24 cellular contexts compared by ENCODE assay signal in genomic region chr18:14908541-14908940, GRCh38.
DNase-seq lines count a peak whose midpoint lies in the region; ATAC-seq, FAIRE-seq and TF ChIP-seq lines count a peak whose summit lies in the region.
"Had no signal": no experiment of that assay in that cellular context is flagged by ENCODE, and none has a peak within 500 bp of the region (broad histone marks: within the 10 kb centered on the region; RNA-seq: fewer than 3 reads in every experiment).

No MANE protein-coding gene starts in this region.

- H3K9me3 Mint-ChIP-seq in stimulated activated effector memory CD8-positive, alpha-beta T cell treated with anti-CD3 and anti-CD28 coated beads, Interleukin-12 subunit alpha, Interleukin-12 subunit beta, amount 100 ng/mL, for 72 hours = no peaks in the 10 kb centered on the region
- H3K9me3 Mint-ChIP-seq: CD4-positive, alpha-beta T cell; CD8-positive, alpha-beta memory T cell had no signal

- TF ChIP-seq POLR2A in esophagus muscularis mucosa (IDR thresholded peaks at IDR 0.05; ENCODE audit: low read depth) (no peak), vagina (IDR thresholded peaks at IDR 0.05) (no peak)

- no peaks in the 10 kb centered on the region for H3K4me1 Mint-ChIP-seq in stimulated activated effector memory CD8-positive, alpha-beta T cell treated with anti-CD3 and anti-CD28 coated beads, Interleukin-12 subunit alpha, Interleukin-12 subunit beta, amount 100 ng/mL, for 72 hours
- H3K4me1 Mint-ChIP-seq: CD14-positive monocyte; CD8-positive, alpha-beta memory T cell; H9 had no signal

- H3K27ac ChIP-seq in esophagus muscularis mucosa (replicated peaks in 1 of 4) (no peak overlapping the region), vagina (no peak overlapping the region)
- H3K27ac ChIP-seq: 22Rv1; BLaER1 treated with 17β-estradiol and CSF1 and Interleukin-3, amounts not matched to agents 10 nM and 100 nM had no signal

- H3K36me3 ChIP-seq in esophagus muscularis mucosa (no peaks in the 10 kb centered on the region), vagina (no peaks in the 10 kb centered on the region)
- H3K36me3 ChIP-seq: BE2C; BLaER1 treated with 17β-estradiol and CSF1 and Interleukin-3, amounts not matched to agents 10 nM and 100 nM had no signal

- in situ Hi-C loops in GM13976 (cut with MboI; ENCODE audit: low sequenced_read_pairs, unreplicated experiment) = no loop called here

- WGBS in esophagus muscularis mucosa = 66% methylated on average over 4 of the region's 5 CpGs

- no peak for TF ChIP-seq CTCF in esophagus muscularis mucosa (IDR thresholded peaks at IDR 0.05)
- TF ChIP-seq CTCF in vagina (IDR thresholded peaks at IDR 0.05) = no peak
- TF ChIP-seq CTCF in GM13976 (IDR thresholded peaks at IDR 0.05; ENCODE audit: borderline replicate concordance, control extremely low read depth, extremely low read depth, insufficient read depth, missing control alignments) = no peak

- intact Hi-C loops in esophagus muscularis mucosa (cut with DNase I) (no loop called here), vagina (cut with DNase I) (no loop called here)

- no peak for TF ChIP-seq EP300 in esophagus muscularis mucosa (IDR thresholded peaks at IDR 0.05)

- H3K27ac Mint-ChIP-seq in stimulated activated effector memory CD8-positive, alpha-beta T cell treated with anti-CD3 and anti-CD28 coated beads, Interleukin-12 subunit alpha, Interleukin-12 subunit beta, amount 100 ng/mL, for 72 hours = no peak overlapping the region
- H3K27ac Mint-ChIP-seq: CD4-positive, alpha-beta T cell; CD8-positive, alpha-beta memory T cell; GM23338; H9; HFFc6 had no signal

- H3K4me3 ChIP-seq in esophagus muscularis mucosa = no peak overlapping the region
- no peak overlapping the region for H3K4me3 ChIP-seq in vagina
- H3K4me3 ChIP-seq: BLaER1 treated with 17β-estradiol and CSF1 and Interleukin-3, amounts not matched to agents 10 nM and 100 nM; GM23338 had no signal

- H3K27me3 ChIP-seq in esophagus muscularis mucosa (no peaks in the 10 kb centered on the region), vagina (no peaks in the 10 kb centered on the region)
- H3K27me3 ChIP-seq: BE2C; BLaER1 treated with 17β-estradiol and CSF1 and Interleukin-3, amounts not matched to agents 10 nM and 100 nM had no signal

- DNase-seq in AG20443 (ENCODE audit: low spot score) (peak; percentile 3), esophagus muscularis mucosa (ENCODE audit: extremely low spot score) (peak; percentile 66), vagina (ENCODE audit: extremely low spot score in 2 of 2) (peak; percentile 12 to 74), GM13976 (ENCODE audit: low spot score) (no peak), RCC 7860 (ENCODE audit: low spot score) (no peak)
- DNase-seq in stimulated activated effector memory CD8-positive, alpha-beta T cell treated with anti-CD3 and anti-CD28 coated beads, Interleukin-12 subunit alpha, Interleukin-12 subunit beta, amount 100 ng/mL, for 72 hours (ENCODE audit: low spot score in 2 of 2) = no peak
- DNase-seq in activated CD8-positive, alpha-beta memory T cell treated with anti-CD3 and anti-CD28 coated beads for 24 hours = no peak
- DNase-seq: AML-193; BE2C; CD4-positive, alpha-beta T cell; CD8-positive, alpha-beta memory T cell; DMS53; DMS79 treated with DMSO at 0.1 percent for 48 hours; GF-D8; H9; HFFc6 had no signal

- ATAC-seq in stimulated activated effector memory CD8-positive, alpha-beta T cell treated with anti-CD3 and anti-CD28 coated beads, Interleukin-12 subunit alpha, Interleukin-12 subunit beta, amount 100 ng/mL, for 72 hours = peak; percentile 24
- ATAC-seq: GM23338, HCT116 had no signal

- no peak overlapping the region for H3K4me3 Mint-ChIP-seq in stimulated activated effector memory CD8-positive, alpha-beta T cell treated with anti-CD3 and anti-CD28 coated beads, Interleukin-12 subunit alpha, Interleukin-12 subunit beta, amount 100 ng/mL, for 72 hours
- H3K4me3 Mint-ChIP-seq: CD14-positive monocyte; CD4-positive, alpha-beta T cell; CD8-positive, alpha-beta memory T cell; GM23338; H9; HFFc6 had no signal

- H3K9me3 ChIP-seq in esophagus muscularis mucosa (no peaks in the 10 kb centered on the region), vagina (no peaks in the 10 kb centered on the region)
- H3K9me3 ChIP-seq: BE2C; BLaER1 treated with 17β-estradiol and CSF1 and Interleukin-3, amounts not matched to agents 10 nM and 100 nM had no signal

- H3K36me3 Mint-ChIP-seq in stimulated activated effector memory CD8-positive, alpha-beta T cell treated with anti-CD3 and anti-CD28 coated beads, Interleukin-12 subunit alpha, Interleukin-12 subunit beta, amount 100 ng/mL, for 72 hours = no peaks in the 10 kb centered on the region
- H3K36me3 Mint-ChIP-seq: CD14-positive monocyte; CD8-positive, alpha-beta memory T cell had no signal

- FAIRE-seq in RCC 7860 (lab: Jason Lieb, UNC) = no peak
- FAIRE-seq: A204.1, GM12892, GM19239 had no signal

- no peaks in the 10 kb centered on the region for H3K4me1 ChIP-seq in esophagus muscularis mucosa
- H3K4me1 ChIP-seq in vagina = no peaks in the 10 kb centered on the region
- H3K4me1 ChIP-seq: BE2C; BLaER1 treated with 17β-estradiol and CSF1 and Interleukin-3, amounts not matched to agents 10 nM and 100 nM had no signal

Comparison
In these comparisons a context has a peak if more than half of its experiments do, and no peak if none do; other contexts are left out.
1. DNase-seq: peak in AG20443 (single experiment), esophagus muscularis mucosa (single experiment) and vagina (2 of 2); none in stimulated activated effector memory CD8-positive, alpha-beta T cell treated with anti-CD3 and anti-CD28 coated beads, Interleukin-12 subunit alpha, Interleukin-12 subunit beta, amount 100 ng/mL, for 72 hours (0 of 2), GM13976 (single experiment), RCC 7860 (single experiment) and activated CD8-positive, alpha-beta memory T cell treated with anti-CD3 and anti-CD28 coated beads for 24 hours (single experiment).